In the genomic region with DNA sequence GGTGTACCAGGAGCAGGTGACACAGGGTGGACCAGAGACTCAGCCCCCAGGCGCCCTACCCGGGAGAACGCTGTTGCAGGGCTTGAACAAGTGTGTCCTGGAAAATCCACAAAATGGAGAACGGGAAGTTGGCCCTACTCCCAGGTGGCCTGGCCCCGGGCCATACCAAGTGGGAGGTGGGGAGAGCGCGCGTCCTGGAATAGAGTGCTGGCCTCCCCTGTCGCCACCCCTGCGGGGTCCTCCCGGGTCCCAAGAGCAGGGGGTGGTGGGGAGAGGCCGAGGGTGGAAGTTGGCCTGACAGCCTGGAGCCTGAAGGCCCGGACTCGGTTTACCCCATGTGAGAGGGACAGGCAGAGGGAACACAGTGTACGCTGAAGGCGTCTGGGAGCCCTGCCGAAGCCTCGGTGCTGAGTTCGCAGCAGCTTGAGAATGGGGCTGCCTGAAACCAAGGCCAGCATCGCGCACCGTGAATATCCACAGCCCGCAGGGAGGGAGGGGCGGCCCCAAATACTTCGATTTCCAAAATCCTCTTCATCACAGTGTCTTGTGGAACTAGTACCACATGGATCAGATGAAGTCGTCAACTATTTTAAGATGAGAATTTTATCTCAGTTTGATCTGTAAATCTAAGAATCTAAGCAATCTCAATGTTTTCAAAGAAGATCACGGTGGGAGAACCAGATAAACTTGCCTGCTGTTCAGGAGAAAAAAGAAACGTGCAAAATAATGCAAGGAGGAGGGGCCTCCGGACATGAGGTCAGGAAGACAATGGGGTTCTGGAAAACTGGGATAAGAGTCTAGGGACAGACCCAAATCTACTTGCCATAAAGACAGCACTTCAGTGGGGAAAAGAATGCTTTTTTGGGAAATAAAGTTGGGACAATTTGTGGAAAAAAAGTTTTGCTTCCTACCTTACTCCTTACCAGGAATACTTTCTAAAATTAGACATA, we compare ENCODE assay signal across 8 cellular contexts. TPM values are rescaled to one million over a fixed set of nuclear protein-coding genes. Genes with fewer than 3 reads are reported as not detected.
DNase-seq lines count a peak whose midpoint lies in the region; ATAC-seq lines count a peak whose summit lies in the region.

No MANE protein-coding gene starts in this region.

- intact Hi-C loops in posterior vena cava (cut with DNase I), result no loop called here

- ATAC-seq in central memory CD8-positive, alpha-beta T cell (replicated peaks; ENCODE audit: extremely low read depth, poor library complexity, severe bottlenecking), result no peak
- no peak for ATAC-seq in GM18870 (IDR thresholded peaks at IDR 0.05; ENCODE audit: unreplicated experiment)
- ATAC-seq in GM19324 (IDR thresholded peaks at IDR 0.05; ENCODE audit: low FRiP score, unreplicated experiment), result no peak
- no peak for ATAC-seq in HG03565 (IDR thresholded peaks at IDR 0.05; ENCODE audit: unreplicated experiment)

- H3K4me3 ChIP-seq in mucosa of stomach (ENCODE audit: low read length), result peak overlapping the region; percentile 26

- no peaks in the 10 kb centered on the region for H3K27me3 Mint-ChIP-seq in central memory CD8-positive, alpha-beta T cell

- H3K4me1 ChIP-seq in mucosa of stomach (ENCODE audit: control insufficient read depth, insufficient read depth, low read length), result peaks cover 37% of the 10 kb centered on the region

- H3K36me3 Mint-ChIP-seq in central memory CD8-positive, alpha-beta T cell (ENCODE audit: insufficient read depth), result peaks cover 35% of the 10 kb centered on the region

- H3K9me3 ChIP-seq in mucosa of stomach (ENCODE audit: control insufficient read depth, low read length), result no peaks in the 10 kb centered on the region

- H3K27me3 ChIP-seq in mucosa of stomach (ENCODE audit: control insufficient read depth, insufficient read depth, low read length), result no peaks in the 10 kb centered on the region

- H3K27ac Mint-ChIP-seq in central memory CD8-positive, alpha-beta T cell (ENCODE audit: low read depth), result peak overlapping the region; percentile 97

- H3K4me1 Mint-ChIP-seq in central memory CD8-positive, alpha-beta T cell, result peaks cover 26% of the 10 kb centered on the region

- H3K9ac ChIP-seq in mucosa of stomach (ENCODE audit: low read length), result peak overlapping the region; percentile 76

- no peaks in the 10 kb centered on the region for H3K9me3 Mint-ChIP-seq in central memory CD8-positive, alpha-beta T cell

- no peaks in the 10 kb centered on the region for H3K36me3 ChIP-seq in mucosa of stomach (ENCODE audit: control insufficient read depth, insufficient read depth, low read length)

- peak overlapping the region; percentile 99 for H3K4me3 Mint-ChIP-seq in central memory CD8-positive, alpha-beta T cell

- DNase-seq in AG08396 (ENCODE audit: low spot score) (peak; percentile 42), NCI-H1105 (lab: John Stamatoyannopoulos, UW) (peak; percentile 64), posterior vena cava (ENCODE audit: low spot score) (no peak)
- no peak for DNase-seq in central memory CD8-positive, alpha-beta T cell (ENCODE audit: low spot score in 2 of 2)

RNA-seq across cellular contexts. Expression of gene KLF16, which starts 10.4 kb away (rescaled TPM):
- 10 to 100 TPM in 1 of 2 donors, 1 to 10 TPM in 1; 9.4 to 16.2 TPM for total RNA-seq in posterior vena cava

RNA-seq across cellular contexts. Expression of gene ABHD17A, which starts 11.5 kb away (rescaled TPM):
- total RNA-seq in posterior vena cava, result 10 to 100 TPM; 49.9 to 51.4 TPM

RNA-seq across cellular contexts. Expression of gene REXO1, which starts 25.5 kb away (rescaled TPM):
- 10 to 100 TPM; 22.8 to 27.4 TPM for total RNA-seq in posterior vena cava

RNA-seq across cellular contexts. Expression of gene ADAT3, which starts 31.4 kb away (rescaled TPM):
- 1 to 10 TPM; 3.0 to 3.6 TPM for total RNA-seq in posterior vena cava

RNA-seq across cellular contexts. Expression of gene SCAMP4, which starts 31.4 kb away (rescaled TPM):
- total RNA-seq in posterior vena cava, result 10 to 100 TPM; 35.6 to 36.6 TPM

Comparison
In these comparisons a context has a peak if more than half of its experiments do, and no peak if none do; other contexts are left out.
1. DNase-seq: peak in AG08396 (single experiment) and NCI-H1105 (single experiment); none in central memory CD8-positive, alpha-beta T cell (0 of 2) and posterior vena cava (single experiment).